ENCODE assay signal across 34 cellular contexts in the genomic region with DNA sequence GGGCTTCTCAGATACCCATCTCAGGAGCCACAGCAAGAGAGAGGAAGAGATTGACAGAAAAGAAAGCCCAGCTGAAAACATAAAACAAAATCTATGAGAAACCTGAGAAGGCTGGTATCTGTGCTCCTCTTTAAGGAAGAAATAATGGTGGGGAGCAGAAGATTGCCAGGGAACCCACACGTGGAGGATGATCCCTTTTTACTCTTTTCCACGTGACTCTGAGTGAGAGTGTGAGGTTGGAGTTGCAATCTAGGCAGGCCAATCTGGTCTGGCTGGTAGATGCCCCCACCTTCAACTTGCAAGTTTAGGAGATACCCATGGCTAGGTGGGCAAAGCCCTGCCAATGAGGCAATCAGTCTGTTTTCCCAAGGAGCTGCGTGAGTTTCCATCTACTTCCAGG.
"Had no signal": no experiment of that assay in that cellular context is flagged by ENCODE, and none has a peak within 500 bp of the region (broad histone marks: within the 10 kb centered on the region; RNA-seq: fewer than 3 reads in every experiment).

No MANE protein-coding gene starts in this region.

- H3K36me3 ChIP-seq: adrenal gland, ascending aorta, brain microvascular endothelial cell, breast epithelium, cardiac muscle cell had no signal

- H3K27me3 ChIP-seq: ascending aorta, body of pancreas, brain microvascular endothelial cell, breast epithelium, cardiac muscle cell had no signal

- H3K9me3 ChIP-seq: adrenal gland, ascending aorta, body of pancreas, breast epithelium had no signal

- H3K27ac ChIP-seq: adrenal gland, ascending aorta, body of pancreas, brain microvascular endothelial cell, breast epithelium, cardiac muscle cell had no signal

- FAIRE-seq: astrocyte, bronchial epithelial cell had no signal

- DNase-seq: activated effector memory CD4-positive, alpha-beta T cell treated with anti-CD3 and anti-CD28 coated beads, Interleukin-2, amount 50 U/mL, for 16 hours; activated effector memory CD4-positive, alpha-beta T cell treated with Interleukin-2 at 50 U/mL for 16 hours; activated gamma-delta T cell; activated gamma-delta T cell treated with Interleukin-2 at 50 U/mL for 16 hours; activated naive CD4-positive, alpha-beta T cell; activated naive CD4-positive, alpha-beta T cell treated with anti-CD3 and anti-CD28 coated beads for 36 hours; activated naive CD4-positive, alpha-beta T cell treated with anti-CD3 and anti-CD28 coated beads, Interleukin-2, amount 10 ng/mL, durations not matched to agents 7 days and 5 days; activated naive CD4-positive, alpha-beta T cell treated with anti-CD3 and anti-CD28 coated beads, Interleukin-2, amount 50 U/mL, for 16 hours; activated naive CD4-positive, alpha-beta T cell treated with Interleukin-2 at 50 U/mL for 16 hours; activated naive CD8-positive, alpha-beta T cell treated with anti-CD3 and anti-CD28 coated beads for 36 hours; activated naive CD8-positive, alpha-beta T cell treated with anti-CD3 and anti-CD28 coated beads, Interleukin-2, amount 10 ng/mL, durations not matched to agents 7 days and 5 days; activated naive CD8-positive, alpha-beta T cell treated with anti-CD3 and anti-CD28 coated beads, Interleukin-2, amount 50 U/mL, for 24 hours; activated T-cell treated with anti-CD3 and anti-CD28 coated beads, Interleukin-2, amount 50 U/mL, for 1 hour; activated T-cell treated with anti-CD3 and anti-CD28 coated beads, Interleukin-2, amount 50 U/mL, for 24 hours; activated T-cell treated with anti-CD3 and anti-CD28 coated beads, Interleukin-2, amount 50 U/mL, for 4 hours; activated T-cell treated with anti-CD3 and anti-CD28 coated beads, Interleukin-2, amount 50 U/mL, for 48 hours; activated T-cell treated with anti-CD3 and anti-CD28 coated beads, Interleukin-2, amount 50 U/mL, for 72 hours; adrenal gland; amniotic stem cell; amygdala; anterior cingulate cortex; aorta; body of pancreas; brain microvascular endothelial cell; caudate nucleus; central memory CD4-positive, alpha-beta T cell; cerebellar nuclear complex had no signal

- H3K4me1 ChIP-seq: adrenal gland, ascending aorta, body of pancreas, breast epithelium had no signal

- H3K4me3 ChIP-seq: adrenal gland, ascending aorta, body of pancreas, breast epithelium, cardiac muscle cell had no signal

- ATAC-seq: activated naive CD4-positive, alpha-beta T cell treated with anti-CD3 and anti-CD28 coated beads, Interleukin-2, amount 50 U/mL, for 72 hours; activated naive CD8-positive, alpha-beta T cell treated with anti-CD3 and anti-CD28 coated beads, Interleukin-2, amount 50 U/mL, for 24 hours; activated T-cell treated with anti-CD3 and anti-CD28 coated beads, Interleukin-2, amount 50 U/mL, for 4 hours; activated T-cell treated with anti-CD3 and anti-CD28 coated beads, Interleukin-2, amount 50 U/mL, for 72 hours; activated T-helper 17 cell treated with anti-CD3 and anti-CD28 coated beads, Interleukin-2, amount 50 U/mL, for 72 hours; body of pancreas had no signal
